ENCODE assay signal across 8 cellular contexts in genomic region chr2:164430166-164430783, GRCh38.
DNase-seq lines count a peak whose midpoint lies in the region; TF ChIP-seq lines count a peak whose summit lies in the region.

No MANE protein-coding gene starts in this region.

- H3K27ac ChIP-seq in fibroblast of lung (ENCODE audit: insufficient read depth, low read length) = no peak overlapping the region

- no peaks in the 10 kb centered on the region for H3K36me3 Mint-ChIP-seq in activated naive CD4-positive, alpha-beta T cell treated with anti-CD3 and anti-CD28 coated beads for 36 hours (ENCODE audit: low read depth)

- H3K4me2 ChIP-seq in fibroblast of lung (ENCODE audit: extremely low read depth, insufficient read depth, low read length) = no peak overlapping the region

- no peaks in the 10 kb centered on the region for H4K20me1 ChIP-seq in fibroblast of lung (ENCODE audit: control insufficient read depth, extremely low read depth, insufficient read depth, low read length)

- peak; percentile 74 to 77 for TF ChIP-seq CTCF in fibroblast of lung (conservative IDR thresholded peaks at IDR 0.05 in 1 of 2, IDR thresholded peaks at IDR 0.05 in 1 of 2; ENCODE audit: low read depth in 1 of 2, low read length in 2 of 2)

- H3K4me1 ChIP-seq in fibroblast of lung (ENCODE audit: control insufficient read depth, extremely low read depth, insufficient read depth, low read length) = no peaks in the 10 kb centered on the region

- no peak overlapping the region for H2AFZ ChIP-seq in fibroblast of lung (ENCODE audit: low read length)

- no peaks in the 10 kb centered on the region for H3K4me1 Mint-ChIP-seq in activated naive CD4-positive, alpha-beta T cell treated with anti-CD3 and anti-CD28 coated beads for 36 hours (ENCODE audit: low read depth)

- H3K4me3 ChIP-seq in fibroblast of lung (replicated peaks in 1 of 4; ENCODE audit: control extremely low read depth in 1 of 4, insufficient read depth in 1 of 4, low read depth in 3 of 4, low read length in 4 of 4) = no peak overlapping the region

- no peaks in the 10 kb centered on the region for H3K36me3 ChIP-seq in fibroblast of lung (ENCODE audit: control insufficient read depth, insufficient read depth, low read length)

- no peaks in the 10 kb centered on the region for H3K9me3 Mint-ChIP-seq in activated naive CD4-positive, alpha-beta T cell treated with anti-CD3 and anti-CD28 coated beads for 36 hours

- no peak overlapping the region for H3K9ac ChIP-seq in fibroblast of lung (ENCODE audit: insufficient read depth, low read length)

- no peaks in the 10 kb centered on the region for H3K27me3 ChIP-seq in fibroblast of lung (ENCODE audit: control insufficient read depth, insufficient read depth, low read length)

- CTCF ChIA-PET in activated naive CD4-positive, alpha-beta T cell treated with anti-CD3 and anti-CD28 coated beads for 36 hours (lab: Charles Lee) = no interaction called here

- no peaks in the 10 kb centered on the region for H3K27me3 Mint-ChIP-seq in activated naive CD4-positive, alpha-beta T cell treated with anti-CD3 and anti-CD28 coated beads for 36 hours (ENCODE audit: low read depth)

- intact Hi-C loops in activated naive CD4-positive, alpha-beta T cell treated with anti-CD3 and anti-CD28 coated beads for 36 hours (cut with micrococcal nuclease) = loop anchor here (1.0 to 2.0 kb wide), 2 partner anchors 1083 to 1261 kb away; no protein-coding TSS in a partner anchor

- no peaks in the 10 kb centered on the region for H3K9me3 ChIP-seq in fibroblast of lung (ENCODE audit: control insufficient read depth, insufficient read depth, low read depth, low read length)

- no peaks in the 10 kb centered on the region for H3K79me2 ChIP-seq in fibroblast of lung (ENCODE audit: control insufficient read depth, insufficient read depth, low read length)

- no peak overlapping the region for H3K27ac Mint-ChIP-seq in activated naive CD4-positive, alpha-beta T cell treated with anti-CD3 and anti-CD28 coated beads for 36 hours

- no peak overlapping the region for H3K4me3 Mint-ChIP-seq in activated naive CD4-positive, alpha-beta T cell treated with anti-CD3 and anti-CD28 coated beads for 36 hours

- peak; percentile 14 for DNase-seq in activated naive CD4-positive, alpha-beta T cell treated with anti-CD3 and anti-CD28 coated beads for 36 hours
- DNase-seq in activated naive CD4-positive, alpha-beta T cell (lab: John Stamatoyannopoulos, UW) = no peak
- DNase-seq in HuH-7.5 (ENCODE audit: low spot score) = peak; percentile 6
- DNase-seq in RPMI7951 (ENCODE audit: low read depth) = peak; percentile 32
- peak; percentile 41 to 64 for DNase-seq in fibroblast of lung (ENCODE audit: low read depth in 2 of 2)
- peak; percentile 54 for DNase-seq in putamen (ENCODE audit: low spot score)
- DNase-seq in NOMO-1 treated with DMSO at 0.1 percent for 48 hours (lab: John Stamatoyannopoulos, UW; ENCODE audit: unreplicated experiment) = no peak
- no peak for DNase-seq in germinal center (ENCODE audit: low spot score)

Comparison
In these comparisons a context has a peak if more than half of its experiments do, and no peak if none do; other contexts are left out.
1. DNase-seq: peak in activated naive CD4-positive, alpha-beta T cell treated with anti-CD3 and anti-CD28 coated beads for 36 hours (single experiment), HuH-7.5 (single experiment), RPMI7951 (single experiment), fibroblast of lung (2 of 2) and putamen (single experiment); none in activated naive CD4-positive, alpha-beta T cell (0 of 4), NOMO-1 treated with DMSO at 0.1 percent for 48 hours (single experiment) and germinal center (single experiment).